ENCODE assay signal across 21 cellular contexts in the genomic region with DNA sequence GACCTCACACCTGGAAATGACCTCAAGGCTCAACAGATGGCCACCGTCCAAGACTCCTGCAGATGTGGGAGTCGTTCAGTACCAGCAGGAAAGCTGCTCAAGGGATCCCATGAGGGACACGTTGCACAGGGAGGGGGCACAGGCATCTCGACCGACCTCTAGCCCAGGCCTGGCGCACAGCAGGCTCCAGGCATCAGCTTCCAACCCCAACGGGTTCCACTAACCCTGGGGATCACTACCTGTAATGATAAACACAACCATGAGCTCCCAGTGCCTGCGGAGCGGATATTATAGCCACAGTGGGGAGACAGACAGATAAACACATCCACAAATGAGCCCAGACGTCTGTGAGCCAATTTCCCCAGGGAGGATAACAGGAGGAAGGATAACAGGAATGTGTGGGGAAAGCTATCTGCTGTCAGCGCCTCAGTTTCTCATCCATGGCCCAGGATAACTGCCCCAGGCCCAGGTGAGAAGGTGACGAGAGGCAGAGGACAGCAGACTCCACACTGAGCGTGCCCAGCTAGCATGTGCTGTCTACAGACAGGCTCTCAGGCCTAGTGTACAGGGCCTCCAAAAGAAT. TPM values are rescaled to one million over a fixed set of nuclear protein-coding genes. Genes with fewer than 3 reads are reported as not detected.
DNase-seq lines count a peak whose midpoint lies in the region; ATAC-seq and TF ChIP-seq lines count a peak whose summit lies in the region.
"Had no signal": no experiment of that assay in that cellular context is flagged by ENCODE, and none has a peak within 500 bp of the region (broad histone marks: within the 10 kb centered on the region; RNA-seq: fewer than 3 reads in every experiment).

No MANE protein-coding gene starts in this region.

- H3K4me3 ChIP-seq in aorta (ENCODE audit: low read length in 2 of 2): no peak overlapping the region
- H3K4me3 ChIP-seq: Peyer's patch, SJSA1 had no signal

- no peaks in the 10 kb centered on the region for H3K9me3 ChIP-seq in H9 (ENCODE audit: control insufficient read depth, low read depth, low read length)
- no peaks in the 10 kb centered on the region for H3K9me3 ChIP-seq in aorta (ENCODE audit: control insufficient read depth, low read length)
- H3K9me3 ChIP-seq: SJSA1 had no signal

- peak overlapping the region; percentile 39 for H3K27ac Mint-ChIP-seq in activated CD8-positive, alpha-beta T cell treated with anti-CD3 and anti-CD28 coated beads, Interleukin-2, amount 10 ng/mL, durations not matched to agents 7 days and 5 days
- no peak overlapping the region for H3K27ac Mint-ChIP-seq in activated CD8-positive, alpha-beta T cell treated with anti-CD3 and anti-CD28 coated beads for 36 hours
- H3K27ac Mint-ChIP-seq in H9: peak overlapping the region in 2 of 3 experiments; percentile 53 to 70; a peak in 2 of 7 replicates
- H3K27ac Mint-ChIP-seq in immature natural killer cell: peak overlapping the region in 5 of 6 donors; percentile 30 to 74 (median 49)

- no peak overlapping the region for H3T11ph ChIP-seq in H9 (ENCODE audit: low read length)

- no peak overlapping the region for H3K4me2 ChIP-seq in H9 (ENCODE audit: insufficient read depth, insufficient read length, low read length)

- no peaks in the 10 kb centered on the region for H4K20me1 ChIP-seq in H9 (ENCODE audit: control insufficient read depth, insufficient read depth, insufficient read length)

- H2BK5ac ChIP-seq in H9 (ENCODE audit: insufficient read length, low read length): no peak overlapping the region

- H3K18ac ChIP-seq in H9 (ENCODE audit: insufficient read length, low read depth, low read length): no peak overlapping the region

- H2AK5ac ChIP-seq in H9 (ENCODE audit: insufficient read length, low read length): no peak overlapping the region

- no peak overlapping the region for H3K14ac ChIP-seq in H9 (ENCODE audit: insufficient read depth, low read length)

- WGBS in H9 (ENCODE audit: extremely low coverage, insufficient read length, low lambda C conversion rate): no CpG with 5 or more reads among the region's 13 CpGs
- 84% methylated on average over 12 to 13 of the region's 13 CpGs for WGBS in aorta, 2 donors

- H3K27me3 Mint-ChIP-seq in activated CD8-positive, alpha-beta T cell treated with anti-CD3 and anti-CD28 coated beads, Interleukin-2, amount 10 ng/mL, durations not matched to agents 7 days and 5 days (ENCODE audit: low read depth): no peaks in the 10 kb centered on the region
- no peaks in the 10 kb centered on the region for H3K27me3 Mint-ChIP-seq in activated CD8-positive, alpha-beta T cell treated with anti-CD3 and anti-CD28 coated beads for 36 hours
- H3K27me3 Mint-ChIP-seq in H9 (ENCODE audit: low read depth) (no peaks in the 10 kb centered on the region), immature natural killer cell (ENCODE audit: low read depth in 3 of 3) (peaks cover 0 to 1% (median 0%) of the 10 kb centered on the region in 3 donors)
- H3K27me3 Mint-ChIP-seq: IgD-negative memory B cell had no signal

- ATAC-seq in activated CD8-positive, alpha-beta T cell treated with anti-CD3 and anti-CD28 coated beads, Interleukin-2, amount 10 ng/mL, durations not matched to agents 7 days and 5 days: no peak
- no peak for ATAC-seq in activated CD8-positive, alpha-beta T cell treated with anti-CD3 and anti-CD28 coated beads for 36 hours
- peak; percentile 8 for ATAC-seq in aorta (ENCODE audit: low FRiP score)

- H4K8ac ChIP-seq in H9 (replicated peaks; ENCODE audit: insufficient read length, low read depth, low read length): no peak overlapping the region

- H2BK20ac ChIP-seq in H9 (ENCODE audit: low read depth, low read length, poor library complexity, severe bottlenecking): no peak overlapping the region

- POLR2A ChIA-PET in activated CD8-positive, alpha-beta T cell treated with anti-CD3 and anti-CD28 coated beads, Interleukin-2, amount 10 ng/mL, durations not matched to agents 7 days and 5 days (lab: Charles Lee): no interaction called here
- POLR2A ChIA-PET in activated CD8-positive, alpha-beta T cell treated with anti-CD3 and anti-CD28 coated beads for 36 hours (lab: Charles Lee): interaction anchor here (0.7 kb wide), 1 partner anchor 656 kb away, joined by 4 read pairs; no protein-coding TSS in a partner anchor

- peaks cover 67% of the 10 kb centered on the region for H3K36me3 Mint-ChIP-seq in activated CD8-positive, alpha-beta T cell treated with anti-CD3 and anti-CD28 coated beads, Interleukin-2, amount 10 ng/mL, durations not matched to agents 7 days and 5 days (ENCODE audit: low read depth)
- H3K36me3 Mint-ChIP-seq in activated CD8-positive, alpha-beta T cell treated with anti-CD3 and anti-CD28 coated beads for 36 hours (ENCODE audit: low read depth): peaks cover 45% of the 10 kb centered on the region
- H3K36me3 Mint-ChIP-seq in H9 (ENCODE audit: insufficient read depth in 1 of 3, low read depth in 3 of 3) (peaks cover 11 to 28% (median 15%) of the 10 kb centered on the region in 3 experiments; a peak in 6 of 7 replicates), immature natural killer cell (peaks cover 8 to 22% (median 10%) of the 10 kb centered on the region in 3 donors)

- H3K4me1 ChIP-seq in H9 (ENCODE audit: insufficient read depth, low read length): no peaks in the 10 kb centered on the region
- no peaks in the 10 kb centered on the region for H3K4me1 ChIP-seq in aorta (ENCODE audit: control insufficient read depth in 1 of 2, insufficient read depth in 2 of 2, low read length in 2 of 2)
- H3K4me1 ChIP-seq: Peyer's patch, SJSA1 had no signal

- H2BK12ac ChIP-seq in H9 (ENCODE audit: insufficient read length, low read depth, low read length): no peak overlapping the region

- H3K23me2 ChIP-seq in H9 (ENCODE audit: insufficient read length, low read depth, low read length, poor library complexity, severe bottlenecking): no peaks in the 10 kb centered on the region

- peaks cover 18% of the 10 kb centered on the region for H3K4me1 Mint-ChIP-seq in activated CD8-positive, alpha-beta T cell treated with anti-CD3 and anti-CD28 coated beads, Interleukin-2, amount 10 ng/mL, durations not matched to agents 7 days and 5 days (ENCODE audit: low read depth)
- H3K4me1 Mint-ChIP-seq in activated CD8-positive, alpha-beta T cell treated with anti-CD3 and anti-CD28 coated beads for 36 hours (ENCODE audit: low read depth): peaks cover 25% of the 10 kb centered on the region
- H3K4me1 Mint-ChIP-seq in H9 (peaks cover 9 to 10% of the 10 kb centered on the region in 2 experiments), immature natural killer cell (peaks cover 47 to 77% of the 10 kb centered on the region in 2 donors)

- H2BK120ac ChIP-seq in H9 (ENCODE audit: low read depth, low read length, poor library complexity, severe bottlenecking): no peak overlapping the region

- H2AFZ ChIP-seq in H9 (ENCODE audit: low read length): no peak overlapping the region

- H3K9ac ChIP-seq in H9 (ENCODE audit: extremely low read depth, insufficient read length, low read length): no peak overlapping the region

- H3K56ac ChIP-seq in H9 (ENCODE audit: insufficient read length, low read depth, low read length): no peak overlapping the region

- intact Hi-C loops in activated CD8-positive, alpha-beta T cell treated with anti-CD3 and anti-CD28 coated beads for 36 hours (cut with micrococcal nuclease): no loop called here
- intact Hi-C loops in aorta (cut with DNase I): no loop called here

- H2BK15ac ChIP-seq in H9 (ENCODE audit: low read depth, low read length): no peak overlapping the region

- no peak for TF ChIP-seq CTCF in activated CD8-positive, alpha-beta T cell treated with anti-CD3 and anti-CD28 coated beads for 36 hours (IDR thresholded peaks at IDR 0.05)
- no peak for TF ChIP-seq CTCF in H9 (conservative IDR thresholded peaks at IDR 0.05)

- H3K9me3 Mint-ChIP-seq in activated CD8-positive, alpha-beta T cell treated with anti-CD3 and anti-CD28 coated beads, Interleukin-2, amount 10 ng/mL, durations not matched to agents 7 days and 5 days (ENCODE audit: insufficient read depth): peaks cover 7% of the 10 kb centered on the region
- H3K9me3 Mint-ChIP-seq in activated CD8-positive, alpha-beta T cell treated with anti-CD3 and anti-CD28 coated beads for 36 hours: no peaks in the 10 kb centered on the region
- H3K9me3 Mint-ChIP-seq in H9 (no peaks in the 10 kb centered on the region), immature natural killer cell (no peaks in the 10 kb centered on the region)
- H3K9me3 Mint-ChIP-seq: IgD-negative memory B cell had no signal

- no peaks in the 10 kb centered on the region for H3K36me3 ChIP-seq in aorta (ENCODE audit: control insufficient read depth in 1 of 2, insufficient read depth in 2 of 2, low read length in 1 of 2)
- H3K36me3 ChIP-seq: SJSA1 had no signal

- no peak overlapping the region for H3K4me3 Mint-ChIP-seq in activated CD8-positive, alpha-beta T cell treated with anti-CD3 and anti-CD28 coated beads, Interleukin-2, amount 10 ng/mL, durations not matched to agents 7 days and 5 days
- H3K4me3 Mint-ChIP-seq in activated CD8-positive, alpha-beta T cell treated with anti-CD3 and anti-CD28 coated beads for 36 hours: no peak overlapping the region
- H3K4me3 Mint-ChIP-seq in H9 (no peak overlapping the region), immature natural killer cell (no peak overlapping the region)

- H3K79me1 ChIP-seq in H9 (ENCODE audit: insufficient read depth, low read depth, low read length, poor library complexity, severe bottlenecking): no peaks in the 10 kb centered on the region

- H4K91ac ChIP-seq in H9 (ENCODE audit: insufficient read length, low read depth, low read length): no peak overlapping the region

- CTCF ChIA-PET in activated CD8-positive, alpha-beta T cell treated with anti-CD3 and anti-CD28 coated beads, Interleukin-2, amount 10 ng/mL, durations not matched to agents 7 days and 5 days (lab: Charles Lee): no interaction called here
- CTCF ChIA-PET in activated CD8-positive, alpha-beta T cell treated with anti-CD3 and anti-CD28 coated beads for 36 hours (lab: Charles Lee): no interaction called here

- H3K27me3 ChIP-seq in H9 (ENCODE audit: insufficient read depth, low read length) (no peaks in the 10 kb centered on the region), aorta (ENCODE audit: control insufficient read depth in 1 of 2, insufficient read depth in 2 of 2, low read length in 1 of 2) (no peaks in the 10 kb centered on the region)
- H3K27me3 ChIP-seq: Peyer's patch, SJSA1 had no signal

- H3K79me2 ChIP-seq in H9 (ENCODE audit: insufficient read depth, low read length): peaks cover 2% of the 10 kb centered on the region; the same call in 1 of the 2 replicates

- no peak overlapping the region for H3K23ac ChIP-seq in H9 (ENCODE audit: insufficient read length, low read depth, low read length)

- H3K27ac ChIP-seq in H9 (ENCODE audit: insufficient read length, low read depth, low read length): no peak overlapping the region
- no peak overlapping the region for H3K27ac ChIP-seq in aorta (ENCODE audit: low read depth in 1 of 2, low read length in 2 of 2)
- H3K27ac ChIP-seq: C4-2B, Peyer's patch, SJSA1 had no signal

- H4K5ac ChIP-seq in H9 (ENCODE audit: insufficient read length, low read depth, low read length): no peak overlapping the region

- no peak for DNase-seq in activated CD8-positive, alpha-beta T cell treated with anti-CD3 and anti-CD28 coated beads, Interleukin-2, amount 10 ng/mL, durations not matched to agents 7 days and 5 days
- no peak for DNase-seq in activated CD8-positive, alpha-beta T cell treated with anti-CD3 and anti-CD28 coated beads for 36 hours
- DNase-seq in H9 (no peak), immature natural killer cell (no peak), aorta (no peak), DMS53 (lab: John Stamatoyannopoulos, UW) (no peak), nucleus accumbens (lab: John Stamatoyannopoulos, UW) (no peak), SKM-1 (lab: John Stamatoyannopoulos, UW; ENCODE audit: unreplicated experiment) (no peak)
- DNase-seq: 8988T, DMS 273 treated with DMSO at 0.1 percent for 48 hours, GOT3, NCI-H1105, NCI-H146, NCI-H2029, NCI-H345, NCI-H524, NCI-H82, Peyer's patch had no signal

- no peak overlapping the region for H3K4ac ChIP-seq in H9 (ENCODE audit: low read depth, low read length)

RNA-seq across cellular contexts. Expression of a gene that starts 19.9 kb away (rescaled TPM):
- total RNA-seq in activated CD8-positive, alpha-beta T cell treated with anti-CD3 and anti-CD28 coated beads, Interleukin-2, amount 10 ng/mL, durations not matched to agents 7 days and 5 days: 100 to 1,000 TPM; 202 to 206 TPM
- 100 to 1,000 TPM; 142 to 143 TPM for total RNA-seq in activated CD8-positive, alpha-beta T cell treated with anti-CD3 and anti-CD28 coated beads for 36 hours
- total RNA-seq in H9 (2021) (47.3 and 48.8 TPM in 2 replicates), aorta (1 to 10 TPM; 2.8 to 4.8 TPM)
- polyA plus RNA-seq in immature natural killer cell (100 to 1,000 TPM in 1 of 3 donors, 10 to 100 TPM in 2; 10.9 to 120 (median 36.7) TPM), aorta (under 1 TPM; 0.49 to 0.63 TPM)
